ENCODE assay signal across 8 cellular contexts in genomic region chr3:56801597-56802410, GRCh38. TPM values are rescaled to one million over a fixed set of nuclear protein-coding genes. Genes with fewer than 3 reads are reported as not detected.
DNase-seq lines count a peak whose midpoint lies in the region; ATAC-seq and TF ChIP-seq lines count a peak whose summit lies in the region.

TSS of gene ARHGEF3 (minus strand) at chr3:56801949. CDS start at chr3:56801798, 151 bp downstream.

- H3K9me3 Mint-ChIP-seq in neural progenitor cell: no peaks in the 10 kb centered on the region

- H3K4me1 ChIP-seq in DND-41 (ENCODE audit: insufficient read depth, low read length) (peaks cover 51% of the 10 kb centered on the region), RWPE2 (ENCODE audit: insufficient read depth, poor library complexity, severe bottlenecking) (peaks cover 20% of the 10 kb centered on the region), foreskin keratinocyte (peaks cover 28% of the 10 kb centered on the region), neural progenitor cell (no peaks in the 10 kb centered on the region), subcutaneous abdominal adipose tissue (ENCODE audit: control insufficient read depth in 5 of 5, insufficient read depth in 5 of 5, low read length in 5 of 5) (peaks cover 9 to 46% (median 35%) of the 10 kb centered on the region in 5 donors)

- H3K4me3 Mint-ChIP-seq in neural progenitor cell: peak within 1 kb of the TSS; percentile 87

- no peaks in the 10 kb centered on the region for H3F3A ChIP-seq in neural progenitor cell (ENCODE audit: low read depth)

- ATAC-seq in DND-41 (ENCODE audit: insufficient read depth, low read depth): peak; percentile 76
- peak; percentile 77 for ATAC-seq in GM21447 (IDR thresholded peaks at IDR 0.05; ENCODE audit: unreplicated experiment)
- ATAC-seq in RWPE2 (ENCODE audit: low read depth): peak; percentile 84
- ATAC-seq in foreskin keratinocyte: peak; percentile 93

- H3K27me3 Mint-ChIP-seq in neural progenitor cell (ENCODE audit: insufficient read depth, low read depth): peaks cover 9% of the 10 kb centered on the region

- H3K9me3 ChIP-seq in DND-41 (ENCODE audit: insufficient read depth, low read length, severe bottlenecking): no peaks in the 10 kb centered on the region
- no peaks in the 10 kb centered on the region for H3K9me3 ChIP-seq in RWPE2 (ENCODE audit: severe bottlenecking)
- H3K9me3 ChIP-seq in neural progenitor cell (ENCODE audit: low read depth): no peaks in the 10 kb centered on the region
- no peaks in the 10 kb centered on the region for H3K9me3 ChIP-seq in subcutaneous abdominal adipose tissue (ENCODE audit: control insufficient read depth in 5 of 5, low read length in 5 of 5)

- H3K4me1 Mint-ChIP-seq in neural progenitor cell: peaks cover 4% of the 10 kb centered on the region

- H3K4me3 ChIP-seq in DND-41 (ENCODE audit: low read depth in 1 of 2, low read length in 2 of 2): peak within 1 kb of the TSS; percentile 34 to 84
- H3K4me3 ChIP-seq in RWPE2 (ENCODE audit: severe bottlenecking): peak within 1 kb of the TSS; percentile 58
- H3K4me3 ChIP-seq in neural progenitor cell: peak within 1 kb of the TSS; percentile 63
- peak within 1 kb of the TSS; percentile 88 to 99 (median 93) for H3K4me3 ChIP-seq in subcutaneous abdominal adipose tissue (ENCODE audit: low read depth in 1 of 5, low read length in 5 of 5)

- H3K9ac ChIP-seq in DND-41 (ENCODE audit: low read depth, low read length) (peak within 1 kb of the TSS; percentile 75), neural progenitor cell (no peak within 1 kb of the TSS), subcutaneous abdominal adipose tissue (ENCODE audit: low read length in 5 of 5) (peak within 1 kb of the TSS; percentile 68 to 92 (median 86))

- H4K20me1 ChIP-seq in DND-41 (ENCODE audit: insufficient read depth, low read length) (peaks cover 11% of the 10 kb centered on the region), neural progenitor cell (ENCODE audit: low read depth) (no peaks in the 10 kb centered on the region)

- H3K27ac ChIP-seq in DND-41 (ENCODE audit: low read length) (peak within 1 kb of the TSS; percentile 83), RWPE2 (ENCODE audit: poor library complexity, severe bottlenecking) (peak within 1 kb of the TSS; percentile 36), foreskin keratinocyte (peak within 1 kb of the TSS; percentile 70), neural progenitor cell (no peak within 1 kb of the TSS), subcutaneous abdominal adipose tissue (ENCODE audit: low read depth, low read length) (peak within 1 kb of the TSS; percentile 30)

- H3K27ac Mint-ChIP-seq in neural progenitor cell: no peak within 1 kb of the TSS

- H3K4me2 ChIP-seq in DND-41 (ENCODE audit: insufficient read depth, low read length) (peak within 1 kb of the TSS; percentile 83), neural progenitor cell (peak within 1 kb of the TSS; percentile 86)

- TF ChIP-seq CTCF in DND-41 (IDR thresholded peaks at IDR 0.05; ENCODE audit: borderline replicate concordance, extremely low read depth, low read length, poor library complexity, severe bottlenecking) (peak; percentile 80), RWPE2 (IDR thresholded peaks at IDR 0.05; ENCODE audit: poor library complexity, severe bottlenecking) (peak; percentile 85), foreskin keratinocyte (conservative IDR thresholded peaks at IDR 0.05) (peak; percentile 75), neural progenitor cell (IDR thresholded peaks at IDR 0.05) (peak; percentile 66)

- H3K36me3 Mint-ChIP-seq in neural progenitor cell: no peaks in the 10 kb centered on the region

- peaks cover 7% of the 10 kb centered on the region for H3K36me3 ChIP-seq in DND-41 (ENCODE audit: insufficient read depth, low read length)
- H3K36me3 ChIP-seq in RWPE2 (ENCODE audit: low read depth): no peaks in the 10 kb centered on the region
- H3K36me3 ChIP-seq in neural progenitor cell: no peaks in the 10 kb centered on the region
- no peaks in the 10 kb centered on the region for H3K36me3 ChIP-seq in subcutaneous abdominal adipose tissue (ENCODE audit: control insufficient read depth in 5 of 5, insufficient read depth in 5 of 5, low read length in 5 of 5)

- H3K27me3 ChIP-seq in DND-41 (ENCODE audit: insufficient read depth, low read length, poor library complexity) (no peaks in the 10 kb centered on the region), RWPE2 (ENCODE audit: insufficient read depth, poor library complexity, severe bottlenecking) (no peaks in the 10 kb centered on the region), foreskin keratinocyte (no peaks in the 10 kb centered on the region), neural progenitor cell (peaks cover 21% of the 10 kb centered on the region), subcutaneous abdominal adipose tissue (ENCODE audit: control insufficient read depth in 5 of 5, insufficient read depth in 4 of 5, low read length in 5 of 5) (no peaks in the 10 kb centered on the region)

- H3K79me2 ChIP-seq in DND-41 (ENCODE audit: insufficient read depth, low read length) (peaks cover 61% of the 10 kb centered on the region), neural progenitor cell (ENCODE audit: low read depth) (no peaks in the 10 kb centered on the region)

- H2AFZ ChIP-seq in DND-41 (ENCODE audit: low read depth, low read length): peak within 1 kb of the TSS; percentile 81
- H2AFZ ChIP-seq in neural progenitor cell (replicated peaks): peak within 1 kb of the TSS; percentile 99

- DNase-seq in DND-41 (peak; percentile 91), HuH-7 (ENCODE audit: low spot score) (peak; percentile 56), RWPE2 (ENCODE audit: low spot score) (peak; percentile 78), activated gamma-delta T cell treated with Interleukin-2 at 50 U/mL for 16 hours (peak; percentile 83), foreskin keratinocyte (peak; percentile 74 to 84), neural progenitor cell (ENCODE audit: low spot score) (peak; percentile 91)

RNA-seq across cellular contexts. Expression of gene ARHGEF3, which starts in this region (rescaled TPM):
- total RNA-seq in foreskin keratinocyte (28.1 and 46.1 TPM in 2 replicates), neural progenitor cell (ENCODE audit: low replicate concordance) (0.52 and 2.9 TPM in 2 replicates)
- polyA plus RNA-seq in foreskin keratinocyte: 10.5 and 18.4 TPM in 2 replicates
